8 cellular contexts compared by ENCODE assay signal in genomic region chr4:176195184-176195978, GRCh38.
DNase-seq lines count a peak whose midpoint lies in the region; ATAC-seq lines count a peak whose summit lies in the region.

TSS of gene SPATA4 (minus strand) at chr4:176195585. CDS start at chr4:176195562, 23 bp downstream.

- ATAC-seq in GM19324 (IDR thresholded peaks at IDR 0.05; ENCODE audit: low FRiP score, unreplicated experiment) (peak; percentile 99), HG03457 (IDR thresholded peaks at IDR 0.05; ENCODE audit: unreplicated experiment) (peak; percentile 98)

- peak within 1 kb of the TSS; percentile 54 for H3K27ac ChIP-seq in cingulate gyrus (ENCODE audit: low read depth, low read length)

- peak; percentile 78 to 87 for DNase-seq in AML-193 (lab: John Stamatoyannopoulos, UW)
- peak; percentile 65 to 83 for DNase-seq in NCI-H524 (lab: John Stamatoyannopoulos, UW)
- peak; percentile 93 to 94 for DNase-seq in activated CD4-positive, alpha-beta T cell treated with anti-CD3 and anti-CD28 coated beads for 4 hours
- DNase-seq in kidney glomerular epithelial cell (lab: John Stamatoyannopoulos, UW) = peak; percentile 90
- peak; percentile 96 for DNase-seq in stimulated activated CD4-positive, alpha-beta T cell treated with anti-CD3 and anti-CD28 coated beads, Interleukin-15, amount 100 ng/mL, for 24 hours

Comparison
In these comparisons a context has a peak if more than half of its experiments do, and no peak if none do; other contexts are left out.
1. Peak in every context shown above with its lines: DNase-seq, ATAC-seq and H3K27ac ChIP-seq.